1 cellular context compared by ENCODE assay signal in the genomic region with DNA sequence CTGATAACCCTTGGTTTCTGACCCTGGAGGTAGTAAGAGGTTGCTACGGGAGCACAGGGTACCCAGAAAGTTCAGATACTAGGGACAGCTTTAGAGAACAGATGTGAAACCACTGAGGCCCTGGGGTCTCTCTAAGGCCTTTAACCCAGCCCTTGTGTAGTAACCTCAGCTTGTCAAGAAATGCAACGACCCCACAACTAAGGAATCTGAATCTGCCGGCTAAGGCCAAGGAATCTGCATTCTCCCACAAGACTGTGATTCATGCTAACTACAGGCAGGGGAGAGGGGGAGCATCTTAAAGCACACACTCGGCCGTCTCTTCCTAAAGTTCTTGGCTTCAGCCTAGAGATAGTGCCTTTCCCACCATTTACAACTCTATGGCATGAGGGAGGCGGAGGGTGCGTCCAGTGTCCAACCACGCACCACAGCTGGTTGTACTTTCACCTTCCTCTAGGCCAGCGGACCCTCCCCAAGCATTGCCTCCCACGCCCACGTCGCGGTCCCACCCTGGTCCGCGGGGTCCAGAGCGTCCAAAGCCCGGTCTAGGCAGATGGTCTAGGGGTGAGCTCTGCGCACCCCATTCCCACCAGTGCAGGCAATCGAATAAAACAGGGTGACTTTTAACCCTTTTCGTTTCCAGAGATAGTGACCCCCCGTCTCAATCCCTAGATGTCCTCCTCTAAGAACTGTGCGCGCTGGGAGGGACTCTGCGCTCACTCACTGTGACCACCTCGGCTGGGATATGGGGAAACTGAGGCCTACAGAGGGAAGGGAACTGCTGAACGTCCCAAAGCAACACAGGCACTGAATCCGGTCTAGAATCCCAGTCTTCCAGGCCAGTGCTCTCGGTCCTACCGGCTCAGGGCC.
TF ChIP-seq lines count a peak whose summit lies in the region.

No MANE protein-coding gene starts in this region.

TF ChIP-seq in neural cell, 6 proteins besides CTCF, POLR2A, EP300 and RAD21 (continued from another document):
- TF ChIP-seq, protein P1, sequence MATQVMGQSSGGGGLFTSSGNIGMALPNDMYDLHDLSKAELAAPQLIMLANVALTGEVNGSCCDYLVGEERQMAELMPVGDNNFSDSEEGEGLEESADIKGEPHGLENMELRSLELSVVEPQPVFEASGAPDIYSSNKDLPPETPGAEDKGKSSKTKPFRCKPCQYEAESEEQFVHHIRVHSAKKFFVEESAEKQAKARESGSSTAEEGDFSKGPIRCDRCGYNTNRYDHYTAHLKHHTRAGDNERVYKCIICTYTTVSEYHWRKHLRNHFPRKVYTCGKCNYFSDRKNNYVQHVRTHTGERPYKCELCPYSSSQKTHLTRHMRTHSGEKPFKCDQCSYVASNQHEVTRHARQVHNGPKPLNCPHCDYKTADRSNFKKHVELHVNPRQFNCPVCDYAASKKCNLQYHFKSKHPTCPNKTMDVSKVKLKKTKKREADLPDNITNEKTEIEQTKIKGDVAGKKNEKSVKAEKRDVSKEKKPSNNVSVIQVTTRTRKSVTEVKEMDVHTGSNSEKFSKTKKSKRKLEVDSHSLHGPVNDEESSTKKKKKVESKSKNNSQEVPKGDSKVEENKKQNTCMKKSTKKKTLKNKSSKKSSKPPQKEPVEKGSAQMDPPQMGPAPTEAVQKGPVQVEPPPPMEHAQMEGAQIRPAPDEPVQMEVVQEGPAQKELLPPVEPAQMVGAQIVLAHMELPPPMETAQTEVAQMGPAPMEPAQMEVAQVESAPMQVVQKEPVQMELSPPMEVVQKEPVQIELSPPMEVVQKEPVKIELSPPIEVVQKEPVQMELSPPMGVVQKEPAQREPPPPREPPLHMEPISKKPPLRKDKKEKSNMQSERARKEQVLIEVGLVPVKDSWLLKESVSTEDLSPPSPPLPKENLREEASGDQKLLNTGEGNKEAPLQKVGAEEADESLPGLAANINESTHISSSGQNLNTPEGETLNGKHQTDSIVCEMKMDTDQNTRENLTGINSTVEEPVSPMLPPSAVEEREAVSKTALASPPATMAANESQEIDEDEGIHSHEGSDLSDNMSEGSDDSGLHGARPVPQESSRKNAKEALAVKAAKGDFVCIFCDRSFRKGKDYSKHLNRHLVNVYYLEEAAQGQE (IDR thresholded peaks at IDR 0.05; ENCODE audit: borderline replicate concordance): no peak
- TF ChIP-seq POLR2AphosphoS5 (IDR thresholded peaks at IDR 0.05) (no peak), EZH2 (IDR thresholded peaks at IDR 0.05; ENCODE audit: borderline replicate concordance, insufficient read depth, low read length, poor library complexity, severe bottlenecking) (no peak), TAF1 (IDR thresholded peaks at IDR 0.05; ENCODE audit: low read depth) (no peak)
